26 cellular contexts compared by ENCODE assay signal in the genomic region with DNA sequence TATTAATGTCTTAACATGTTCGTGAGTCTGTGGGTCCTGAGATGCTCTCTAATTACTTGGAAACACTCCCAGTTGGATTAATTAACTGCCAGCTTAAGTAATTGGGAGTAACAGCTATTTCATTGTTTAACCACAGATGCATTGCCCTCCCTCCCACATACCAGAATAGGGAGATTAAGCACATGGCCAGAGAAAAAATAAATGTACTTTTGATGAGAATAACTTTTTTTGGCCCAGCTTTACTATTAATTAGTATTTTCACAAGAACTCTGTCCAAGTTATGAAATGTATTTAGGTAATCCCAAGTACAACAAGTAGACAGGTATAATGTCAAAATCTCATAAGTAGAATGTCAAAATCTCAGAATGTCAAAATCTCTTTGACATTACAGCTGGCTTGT.
"Had no signal": no experiment of that assay in that cellular context is flagged by ENCODE, and none has a peak within 500 bp of the region (broad histone marks: within the 10 kb centered on the region; RNA-seq: fewer than 3 reads in every experiment).

No MANE protein-coding gene starts in this region.

- H3K4me1 Mint-ChIP-seq: naive B cell; neural crest cell; stimulated activated effector memory CD8-positive, alpha-beta T cell treated with anti-CD3 and anti-CD28 coated beads, Interleukin-12 subunit alpha, Interleukin-12 subunit beta, amount 100 ng/mL, for 72 hours had no signal

- ATAC-seq: natural killer cell treated with Interleukin-12 subunit alpha and Interleukin-12 subunit beta and Interleukin-15 and Interleukin-18, amount 100 ng/mL, for 72 hours; right cardiac atrium; sciatic nerve; stimulated activated effector memory CD8-positive, alpha-beta T cell treated with anti-CD3 and anti-CD28 coated beads, Interleukin-12 subunit alpha, Interleukin-12 subunit beta, amount 100 ng/mL, for 72 hours; upper lobe of right lung had no signal

- DNase-seq: hippocampal formation; islet precursor cell; left ventricle myocardium inferior; mesendoderm; naive B cell; occipital lobe; right cardiac atrium; small intestine; spleen; stimulated activated CD4-positive, alpha-beta T cell treated with anti-CD3 and anti-CD28 coated beads, Interleukin-4, amount 100 ng/mL, for 24 hours; stimulated activated naive CD4-positive, alpha-beta T cell; tibial artery; trophoblast cell; upper lobe of right lung had no signal

- H3K27me3 Mint-ChIP-seq: natural killer cell treated with Interleukin-12 subunit alpha and Interleukin-12 subunit beta and Interleukin-15 and Interleukin-18, amount 100 ng/mL, for 72 hours; progenitor cell of endocrine pancreas; stimulated activated naive CD8-positive, alpha-beta T cell treated with anti-CD3 and anti-CD28 coated beads, Interleukin-15, Interleukin-2, amounts not matched to agents 100 ng/mL and 50 ng/mL, for 24 hours had no signal

- H3K27ac Mint-ChIP-seq: naive B cell; natural killer cell treated with Interleukin-12 subunit alpha and Interleukin-12 subunit beta and Interleukin-15 and Interleukin-18, amount 100 ng/mL, for 72 hours; progenitor cell of endocrine pancreas; stimulated activated effector memory CD8-positive, alpha-beta T cell treated with anti-CD3 and anti-CD28 coated beads, Interleukin-12 subunit alpha, Interleukin-12 subunit beta, amount 100 ng/mL, for 72 hours; stimulated activated naive CD8-positive, alpha-beta T cell treated with anti-CD3 and anti-CD28 coated beads, Interleukin-15, Interleukin-2, amounts not matched to agents 100 ng/mL and 50 ng/mL, for 24 hours had no signal

- H3K36me3 Mint-ChIP-seq: natural killer cell treated with Interleukin-12 subunit alpha and Interleukin-12 subunit beta and Interleukin-15 and Interleukin-18, amount 100 ng/mL, for 72 hours; stimulated activated effector memory CD8-positive, alpha-beta T cell treated with anti-CD3 and anti-CD28 coated beads, Interleukin-12 subunit alpha, Interleukin-12 subunit beta, amount 100 ng/mL, for 72 hours had no signal

- H3K4me3 Mint-ChIP-seq: mesothelial cell of epicardium; naive B cell; natural killer cell treated with Interleukin-12 subunit alpha and Interleukin-12 subunit beta and Interleukin-15 and Interleukin-18, amount 100 ng/mL, for 72 hours; neural crest cell; stimulated activated effector memory CD8-positive, alpha-beta T cell treated with anti-CD3 and anti-CD28 coated beads, Interleukin-12 subunit alpha, Interleukin-12 subunit beta, amount 100 ng/mL, for 72 hours; stimulated activated naive CD8-positive, alpha-beta T cell treated with anti-CD3 and anti-CD28 coated beads, Interleukin-15, Interleukin-2, amounts not matched to agents 100 ng/mL and 50 ng/mL, for 24 hours had no signal

- H3K36me3 ChIP-seq: left ventricle myocardium inferior, neutrophil, spleen, suprapubic skin, thoracic aorta, tibial artery, upper lobe of right lung had no signal

- FAIRE-seq: small intestine, urothelium cell line had no signal

- H3K9me3 ChIP-seq: neutrophil, upper lobe of right lung had no signal

- H3K27me3 ChIP-seq: neutrophil, suprapubic skin, tibial artery, upper lobe of right lung had no signal

- H3K4me1 ChIP-seq: left ventricle myocardium inferior, spleen, tibial artery, upper lobe of right lung had no signal

- H3K4me3 ChIP-seq: left ventricle myocardium inferior, lung, spleen, suprapubic skin, thoracic aorta, tibial artery, upper lobe of right lung had no signal

- H3K27ac ChIP-seq: left ventricle myocardium inferior, neutrophil, spleen, thoracic aorta, tibial artery, upper lobe of right lung had no signal
